15 cellular contexts compared by ENCODE assay signal in genomic region chr16:2270588-2271470, GRCh38. TPM values are rescaled to one million over a fixed set of nuclear protein-coding genes. Genes with fewer than 3 reads are reported as not detected.
A peak's percentile ranks its signal among the peaks of the same experiment; 100 is the strongest.
DNase-seq lines count a peak whose midpoint lies in the region; ATAC-seq and TF ChIP-seq lines count a peak whose summit lies in the region.
"Had no signal": no experiment of that assay in that cellular context is flagged by ENCODE, and none has a peak within 500 bp of the region (broad histone marks: within the 10 kb centered on the region; RNA-seq: fewer than 3 reads in every experiment).

No MANE protein-coding gene starts in this region.

- no peak overlapping the region for H2AK5ac ChIP-seq in mesenchymal stem cell (ENCODE audit: low read length, severe bottlenecking)

- peak overlapping the region; percentile 44 for H3K9ac ChIP-seq in NT2/D1 (ENCODE audit: insufficient read length, low read depth)
- peak overlapping the region; percentile 91 for H3K9ac ChIP-seq in mesenchymal stem cell (ENCODE audit: low read length)

- H3K23ac ChIP-seq in mesenchymal stem cell (ENCODE audit: low read length in 2 of 2), result no peak overlapping the region

- H2BK12ac ChIP-seq in mesenchymal stem cell (ENCODE audit: low read length in 2 of 2), result no peak overlapping the region

- peaks cover 33% of the 10 kb centered on the region for H3K79me1 ChIP-seq in mesenchymal stem cell (replicated peaks; ENCODE audit: low read length, poor library complexity, severe bottlenecking)

- H3K27ac ChIP-seq in right atrium auricular region (no peak overlapping the region), mesenchymal stem cell (ENCODE audit: low read length, poor library complexity, severe bottlenecking) (no peak overlapping the region)

- no peaks in the 10 kb centered on the region for H3K27me3 ChIP-seq in right atrium auricular region
- peaks cover 10% of the 10 kb centered on the region for H3K27me3 ChIP-seq in NT2/D1 (ENCODE audit: insufficient read depth, insufficient read length)
- peaks cover under 1 to 3% of the 10 kb centered on the region in 2 experiments for H3K27me3 ChIP-seq in mesenchymal stem cell (ENCODE audit: control insufficient read depth in 1 of 2, insufficient read depth in 1 of 2, low read length in 2 of 2)
- no peaks in the 10 kb centered on the region for H3K27me3 ChIP-seq in BE2C

- H3K4me1 ChIP-seq in right atrium auricular region (peaks cover 0 to 27% of the 10 kb centered on the region in 2 donors), NT2/D1 (ENCODE audit: insufficient read depth, insufficient read length) (peaks cover 24% of the 10 kb centered on the region), mesenchymal stem cell (ENCODE audit: control insufficient read depth, insufficient read depth, low read depth, low read length) (peaks cover 22% of the 10 kb centered on the region), BE2C (no peaks in the 10 kb centered on the region)

- H3K36me3 ChIP-seq in right atrium auricular region, result no peaks in the 10 kb centered on the region
- H3K36me3 ChIP-seq in NT2/D1 (ENCODE audit: insufficient read depth, insufficient read length, low read length), result peaks cover 26% of the 10 kb centered on the region
- H3K36me3 ChIP-seq in mesenchymal stem cell (ENCODE audit: control insufficient read depth in 1 of 2, insufficient read depth in 2 of 2, low read depth in 1 of 2, low read length in 2 of 2), result peaks cover 0 to 27% of the 10 kb centered on the region in 2 experiments
- peaks cover 9% of the 10 kb centered on the region for H3K36me3 ChIP-seq in BE2C

- no peak overlapping the region for H2BK5ac ChIP-seq in mesenchymal stem cell (ENCODE audit: low read depth, low read length, poor library complexity, severe bottlenecking)

- intact Hi-C loops in Right ventricle myocardium inferior (cut with DNase I), result no loop called here

- H3K4ac ChIP-seq in mesenchymal stem cell (ENCODE audit: low read depth in 1 of 2, low read length in 2 of 2), result no peak overlapping the region

- H2BK120ac ChIP-seq in mesenchymal stem cell (ENCODE audit: low read depth, low read length), result no peak overlapping the region

- H4K91ac ChIP-seq in mesenchymal stem cell (ENCODE audit: low read length), result no peak overlapping the region

- H3K4me2 ChIP-seq in mesenchymal stem cell (ENCODE audit: low read length, poor library complexity, severe bottlenecking), result no peak overlapping the region

- H4K8ac ChIP-seq in mesenchymal stem cell (ENCODE audit: low read length), result no peak overlapping the region

- no peak overlapping the region for H3K18ac ChIP-seq in mesenchymal stem cell (ENCODE audit: low read depth in 1 of 2, low read length in 2 of 2)

- no peak for ATAC-seq in Right ventricle myocardium inferior

- no peak overlapping the region for H3K4me3 ChIP-seq in right atrium auricular region
- no peak overlapping the region for H3K4me3 ChIP-seq in NT2/D1 (ENCODE audit: insufficient read length, low read depth)
- no peak overlapping the region for H3K4me3 ChIP-seq in mesenchymal stem cell (ENCODE audit: insufficient read depth in 1 of 2, low read depth in 1 of 2, low read length in 2 of 2)
- no peak overlapping the region for H3K4me3 ChIP-seq in BE2C (ENCODE audit: low read depth, low read length)

- H2AFZ ChIP-seq in mesenchymal stem cell (ENCODE audit: low read depth, low read length), result no peak overlapping the region

- no peak overlapping the region for H2BK15ac ChIP-seq in mesenchymal stem cell (ENCODE audit: low read depth, poor library complexity, severe bottlenecking)

- H3K14ac ChIP-seq in mesenchymal stem cell (ENCODE audit: low read length in 2 of 2), result no peak overlapping the region

- H3K9me3 ChIP-seq in right atrium auricular region (no peaks in the 10 kb centered on the region), NT2/D1 (ENCODE audit: insufficient read depth, low read length) (no peaks in the 10 kb centered on the region), mesenchymal stem cell (ENCODE audit: control insufficient read depth, low read length) (no peaks in the 10 kb centered on the region), BE2C (no peaks in the 10 kb centered on the region)

- WGBS in mesenchymal stem cell, result 94% methylated on average over 14 of the region's 15 CpGs

- peak; percentile 45 for DNase-seq in Right ventricle myocardium inferior (ENCODE audit: missing footprints)
- DNase-seq in right atrium auricular region (ENCODE audit: low spot score), result no peak
- no peak for DNase-seq in NT2/D1 (ENCODE audit: low read depth, low spot score)
- no peak for DNase-seq in mesenchymal stem cell
- DNase-seq in GM03348 (ENCODE audit: low spot score), result no peak
- DNase-seq in BE2C, result no peak
- no peak for DNase-seq in dedifferentiated amniotic fluid mesenchymal stem cell (ENCODE audit: extremely low spot score)
- DNase-seq: ACHN, GOT3, HFFc6, NCI-H2081, NCI-H226, NCI-H526 treated with DMSO at 0.1 percent for 48 hours, SHP77 had no signal

- TF ChIP-seq CTCF in right atrium auricular region (IDR thresholded peaks at IDR 0.05) (no peak), BE2C (IDR thresholded peaks at IDR 0.05; ENCODE audit: low read depth, low read length) (no peak)

RNA-seq across cellular contexts. Expression of gene RNPS1, which starts 2.9 kb away (rescaled TPM):
- total RNA-seq in Right ventricle myocardium inferior (105 TPM), right atrium auricular region (100 to 1,000 TPM in 1 of 2 donors, 10 to 100 TPM in 1; 93.6 to 124 TPM)
- polyA plus RNA-seq in mesenchymal stem cell (2013, experiment 1 of 2), result 126 TPM
- polyA plus RNA-seq in mesenchymal stem cell (2013, experiment 2 of 2), result 118 TPM
- 443 TPM for polyA plus RNA-seq in BE2C (2012; ENCODE audit: insufficient read depth, insufficient read length, low read depth)

RNA-seq across cellular contexts. Expression of gene ECI1, which starts 19.4 kb away (rescaled TPM):
- 205 TPM for total RNA-seq in Right ventricle myocardium inferior
- 100 to 1,000 TPM in 1 of 2 donors, 10 to 100 TPM in 1; 71.8 to 108 TPM for total RNA-seq in right atrium auricular region
- 31.9 TPM for polyA plus RNA-seq in mesenchymal stem cell (2013, experiment 1 of 2)
- polyA plus RNA-seq in mesenchymal stem cell (2013, experiment 2 of 2), result 32.9 TPM
- 89.8 TPM for polyA plus RNA-seq in BE2C (2012; ENCODE audit: insufficient read depth, insufficient read length, low read depth)

RNA-seq across cellular contexts. Expression of gene DNASE1L2, which starts 34.6 kb away (rescaled TPM):
- total RNA-seq in Right ventricle myocardium inferior (0.49 TPM), right atrium auricular region (under 1 TPM in 1 of 2 donors, not detected in 1; 0.83 TPM)
- 0.23 TPM for polyA plus RNA-seq in mesenchymal stem cell (2013, experiment 1 of 2)
- polyA plus RNA-seq in mesenchymal stem cell (2013, experiment 2 of 2), result 0.21 TPM
- polyA plus RNA-seq in BE2C (2012; ENCODE audit: insufficient read depth, insufficient read length, low read depth), result 16.2 TPM
- polyA plus RNA-seq: CD8-positive, alpha-beta memory T cell had no signal

RNA-seq across cellular contexts. Expression of gene E4F1, which starts 47.4 kb away (rescaled TPM):
- 14.1 TPM for total RNA-seq in Right ventricle myocardium inferior
- 10 to 100 TPM; 10.0 to 16.7 TPM for total RNA-seq in right atrium auricular region
- 9.4 TPM for polyA plus RNA-seq in mesenchymal stem cell (2013, experiment 1 of 2)
- polyA plus RNA-seq in mesenchymal stem cell (2013, experiment 2 of 2), result 9.8 TPM
- polyA plus RNA-seq in BE2C (2012; ENCODE audit: insufficient read depth, insufficient read length, low read depth), result 160 TPM

RNA-seq across cellular contexts. Expression of gene PGP, which starts 56.2 kb away (rescaled TPM):
- total RNA-seq in Right ventricle myocardium inferior (35.1 TPM), right atrium auricular region (10 to 100 TPM; 15.5 to 17.7 TPM)
- 22.1 TPM for polyA plus RNA-seq in mesenchymal stem cell (2013, experiment 1 of 2)
- polyA plus RNA-seq in mesenchymal stem cell (2013, experiment 2 of 2), result 22.2 TPM
- 70.4 TPM for polyA plus RNA-seq in BE2C (2012; ENCODE audit: insufficient read depth, insufficient read length, low read depth)
